Comparison of ENCODE assay signal across 10 cellular contexts in genomic region chr9:19378154-19378553, GRCh38. TPM values are rescaled to one million over a fixed set of nuclear protein-coding genes. Genes with fewer than 3 reads are reported as not detected.
DNase-seq lines count a peak whose midpoint lies in the region; ATAC-seq and TF ChIP-seq lines count a peak whose summit lies in the region.
"Had no signal": no experiment of that assay in that cellular context is flagged by ENCODE, and none has a peak within 500 bp of the region (broad histone marks: within the 10 kb centered on the region; RNA-seq: fewer than 3 reads in every experiment).

No MANE protein-coding gene starts in this region.

- H3K27ac ChIP-seq in VCaP, result peak overlapping the region; percentile 93
- no peak overlapping the region for H3K27ac ChIP-seq in effector memory CD4-positive, alpha-beta T cell (ENCODE audit: insufficient read depth, low read length, poor library complexity, severe bottlenecking)

- CTCF ChIA-PET in activated CD8-positive, alpha-beta memory T cell treated with anti-CD3 and anti-CD28 coated beads, Interleukin-2, amount 10 ng/mL, durations not matched to agents 7 days and 5 days (lab: Charles Lee), result no interaction called here

- no peaks in the 10 kb centered on the region for H3K27me3 ChIP-seq in effector memory CD4-positive, alpha-beta T cell (replicated peaks; ENCODE audit: control insufficient read depth, insufficient read depth, low read length, poor library complexity, severe bottlenecking)

- peak overlapping the region; percentile 82 for H3K4me3 ChIP-seq in fibroblast of villous mesenchyme (ENCODE audit: low read depth, low read length)
- H3K4me3 ChIP-seq in effector memory CD4-positive, alpha-beta T cell (ENCODE audit: insufficient read depth, low read depth, low read length, poor library complexity, severe bottlenecking), result no peak overlapping the region

- H3K4me1 Mint-ChIP-seq in activated CD8-positive, alpha-beta memory T cell treated with anti-CD3 and anti-CD28 coated beads, Interleukin-2, amount 10 ng/mL, durations not matched to agents 7 days and 5 days, result peaks cover 57% of the 10 kb centered on the region
- H3K4me1 Mint-ChIP-seq in stimulated activated naive B cell treated with anti-CD40 and anti-IgM and Interleukin-4, amounts not matched to agents 10 μg/mL and 1 μg/mL and 100 μg/mL, for 72 hours, result peaks cover 19 to 43% of the 10 kb centered on the region in 2 donors

- no peak for ATAC-seq in activated CD8-positive, alpha-beta memory T cell treated with anti-CD3 and anti-CD28 coated beads, Interleukin-2, amount 10 ng/mL, durations not matched to agents 7 days and 5 days
- ATAC-seq in stimulated activated naive B cell treated with anti-CD40 and anti-IgM and Interleukin-4, amounts not matched to agents 10 μg/mL and 1 μg/mL and 100 μg/mL, for 72 hours (replicated peaks), result no peak

- TF ChIP-seq CTCF in VCaP (conservative IDR thresholded peaks at IDR 0.05) (no peak), fibroblast of villous mesenchyme (IDR thresholded peaks at IDR 0.05; ENCODE audit: insufficient read depth, low read depth, low read length) (no peak)

- H3K4me3 Mint-ChIP-seq in activated CD8-positive, alpha-beta memory T cell treated with anti-CD3 and anti-CD28 coated beads, Interleukin-2, amount 10 ng/mL, durations not matched to agents 7 days and 5 days, result peak overlapping the region; percentile 99
- peak overlapping the region; percentile 95 to 99 for H3K4me3 Mint-ChIP-seq in stimulated activated naive B cell treated with anti-CD40 and anti-IgM and Interleukin-4, amounts not matched to agents 10 μg/mL and 1 μg/mL and 100 μg/mL, for 72 hours

- H3K4me1 ChIP-seq in effector memory CD4-positive, alpha-beta T cell (ENCODE audit: control insufficient read depth, insufficient read depth, low read length, poor library complexity, severe bottlenecking), result peaks cover 13% of the 10 kb centered on the region

- no peak for DNase-seq in activated CD8-positive, alpha-beta memory T cell treated with anti-CD3 and anti-CD28 coated beads, Interleukin-2, amount 10 ng/mL, durations not matched to agents 7 days and 5 days
- no peak for DNase-seq in activated CD8-positive, alpha-beta memory T cell treated with anti-CD3 and anti-CD28 coated beads, Interleukin-2, amount 50 U/mL, for 4 hours
- DNase-seq in fibroblast of villous mesenchyme (ENCODE audit: low read depth) (no peak), AG08395 (ENCODE audit: low spot score) (no peak), NCI-H2029 (lab: John Stamatoyannopoulos, UW) (no peak)
- no peak for DNase-seq in stimulated activated naive B cell treated with anti-CD40 and anti-IgM and Interleukin-4, amounts not matched to agents 10 μg/mL and 1 μg/mL and 100 μg/mL, for 72 hours
- no peak for DNase-seq in effector memory CD4-positive, alpha-beta T cell
- DNase-seq: amniotic stem cell, HCEC 1CT had no signal

- H3K9me3 ChIP-seq in effector memory CD4-positive, alpha-beta T cell (ENCODE audit: control insufficient read depth, low read length), result no peaks in the 10 kb centered on the region

- peaks cover 59% of the 10 kb centered on the region for H3K36me3 ChIP-seq in effector memory CD4-positive, alpha-beta T cell (ENCODE audit: control insufficient read depth, insufficient read depth, low read length)

- peak overlapping the region; percentile 69 for H3K27ac Mint-ChIP-seq in activated CD8-positive, alpha-beta memory T cell treated with anti-CD3 and anti-CD28 coated beads, Interleukin-2, amount 10 ng/mL, durations not matched to agents 7 days and 5 days
- peak overlapping the region; percentile 99 for H3K27ac Mint-ChIP-seq in stimulated activated naive B cell treated with anti-CD40 and anti-IgM and Interleukin-4, amounts not matched to agents 10 μg/mL and 1 μg/mL and 100 μg/mL, for 72 hours

- peaks cover 66% of the 10 kb centered on the region for H3K36me3 Mint-ChIP-seq in activated CD8-positive, alpha-beta memory T cell treated with anti-CD3 and anti-CD28 coated beads, Interleukin-2, amount 10 ng/mL, durations not matched to agents 7 days and 5 days
- peaks cover 59 to 71% of the 10 kb centered on the region in 2 donors for H3K36me3 Mint-ChIP-seq in stimulated activated naive B cell treated with anti-CD40 and anti-IgM and Interleukin-4, amounts not matched to agents 10 μg/mL and 1 μg/mL and 100 μg/mL, for 72 hours

- H3K27me3 Mint-ChIP-seq in activated CD8-positive, alpha-beta memory T cell treated with anti-CD3 and anti-CD28 coated beads, Interleukin-2, amount 10 ng/mL, durations not matched to agents 7 days and 5 days, result no peaks in the 10 kb centered on the region
- H3K27me3 Mint-ChIP-seq in stimulated activated naive B cell treated with anti-CD40 and anti-IgM and Interleukin-4, amounts not matched to agents 10 μg/mL and 1 μg/mL and 100 μg/mL, for 72 hours, result no peaks in the 10 kb centered on the region

- H3K9me3 Mint-ChIP-seq in activated CD8-positive, alpha-beta memory T cell treated with anti-CD3 and anti-CD28 coated beads, Interleukin-2, amount 10 ng/mL, durations not matched to agents 7 days and 5 days (ENCODE audit: low read depth), result no peaks in the 10 kb centered on the region
- no peaks in the 10 kb centered on the region for H3K9me3 Mint-ChIP-seq in stimulated activated naive B cell treated with anti-CD40 and anti-IgM and Interleukin-4, amounts not matched to agents 10 μg/mL and 1 μg/mL and 100 μg/mL, for 72 hours

RNA-seq across cellular contexts. Expression of gene RPS6, which starts 1.9 kb away (rescaled TPM):
- 1,000 to 10,000 TPM; 1,796 to 2,110 TPM for total RNA-seq in activated CD8-positive, alpha-beta memory T cell treated with anti-CD3 and anti-CD28 coated beads, Interleukin-2, amount 10 ng/mL, durations not matched to agents 7 days and 5 days
- 1,027 and 1,067 TPM in 2 replicates for total RNA-seq in fibroblast of villous mesenchyme

RNA-seq across cellular contexts. Expression of gene ACER2, which starts 30.7 kb away (rescaled TPM):
- total RNA-seq in activated CD8-positive, alpha-beta memory T cell treated with anti-CD3 and anti-CD28 coated beads, Interleukin-2, amount 10 ng/mL, durations not matched to agents 7 days and 5 days, result 1 to 10 TPM; 1.9 to 2.1 TPM
- 0.64 and 4.7 TPM in 2 replicates for total RNA-seq in fibroblast of villous mesenchyme
